In the genomic region with DNA sequence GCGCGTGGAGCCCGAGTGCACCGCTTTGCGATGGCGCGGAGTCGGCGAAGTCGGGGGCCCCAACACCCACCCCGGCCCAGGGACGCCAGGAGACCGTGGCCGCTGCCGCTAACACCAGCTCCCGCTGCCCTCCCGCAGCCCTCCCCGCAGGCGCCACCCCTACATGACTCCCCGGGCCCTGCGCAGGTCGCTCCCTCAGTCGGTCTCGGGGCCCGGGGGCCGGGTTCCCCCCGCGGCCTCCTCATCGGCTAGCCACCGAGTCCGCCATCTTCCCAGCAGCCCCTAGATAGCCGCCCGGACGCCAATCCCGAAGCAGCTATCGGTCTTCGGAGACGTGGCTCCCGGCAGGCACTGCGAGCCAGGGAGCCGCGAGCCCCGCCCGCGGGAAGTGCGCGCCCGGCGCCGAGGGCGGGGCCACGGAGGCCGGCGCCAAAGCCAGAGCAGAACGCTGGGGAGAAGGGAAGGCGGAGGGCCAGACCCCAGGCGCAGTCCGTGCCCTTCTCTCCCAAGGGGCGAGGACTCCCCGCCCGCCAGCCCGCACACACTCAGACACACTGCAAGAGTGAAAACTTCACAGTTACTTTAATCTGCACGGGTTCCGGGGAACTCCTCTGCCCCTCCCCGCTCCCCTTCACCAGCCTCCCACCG, we compare ENCODE assay signal across 8 cellular contexts. TPM values are rescaled to one million over a fixed set of nuclear protein-coding genes. Genes with fewer than 3 reads are reported as not detected.
DNase-seq lines count a peak whose midpoint lies in the region; ATAC-seq and TF ChIP-seq lines count a peak whose summit lies in the region.

A gene with protein sequence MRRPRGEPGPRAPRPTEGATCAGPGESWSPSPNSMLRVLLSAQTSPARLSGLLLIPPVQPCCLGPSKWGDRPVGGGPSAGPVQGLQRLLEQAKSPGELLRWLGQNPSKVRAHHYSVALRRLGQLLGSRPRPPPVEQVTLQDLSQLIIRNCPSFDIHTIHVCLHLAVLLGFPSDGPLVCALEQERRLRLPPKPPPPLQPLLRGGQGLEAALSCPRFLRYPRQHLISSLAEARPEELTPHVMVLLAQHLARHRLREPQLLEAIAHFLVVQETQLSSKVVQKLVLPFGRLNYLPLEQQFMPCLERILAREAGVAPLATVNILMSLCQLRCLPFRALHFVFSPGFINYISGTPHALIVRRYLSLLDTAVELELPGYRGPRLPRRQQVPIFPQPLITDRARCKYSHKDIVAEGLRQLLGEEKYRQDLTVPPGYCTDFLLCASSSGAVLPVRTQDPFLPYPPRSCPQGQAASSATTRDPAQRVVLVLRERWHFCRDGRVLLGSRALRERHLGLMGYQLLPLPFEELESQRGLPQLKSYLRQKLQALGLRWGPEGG (minus strand): TSS at position 288 of the 648 bp plus-strand sequence. CDS start 43 bp downstream, at position 245.

- no peaks in the 10 kb centered on the region for H3K9me3 Mint-ChIP-seq in activated CD4-positive, alpha-beta T cell treated with anti-CD3 and anti-CD28 coated beads for 36 hours (ENCODE audit: low read depth)
- no peaks in the 10 kb centered on the region for H3K9me3 Mint-ChIP-seq in chondrocyte (ENCODE audit: low read depth)

- peak; percentile 95 for DNase-seq in AG20443 (ENCODE audit: low spot score)
- peak; percentile 80 for DNase-seq in NCI-H510A treated with DMSO at 0.1 percent for 48 hours (lab: John Stamatoyannopoulos, UW)
- DNase-seq in activated CD4-positive, alpha-beta T cell treated with anti-CD3 and anti-CD28 coated beads for 36 hours: peak; percentile 94
- DNase-seq in chondrocyte (ENCODE audit: low spot score): no peak
- DNase-seq in kidney tubule cell (ENCODE audit: low spot score): peak; percentile 94
- peak; percentile 67 to 70 for DNase-seq in stimulated activated CD4-positive, alpha-beta T cell treated with anti-CD3 and anti-CD28 coated beads, Interleukin-1b, Interleukin-23, amount 100 ng/mL, for 1 hour (ENCODE audit: low read depth in 2 of 2)

- peaks cover 7% of the 10 kb centered on the region for H3K27me3 Mint-ChIP-seq in activated CD4-positive, alpha-beta T cell treated with anti-CD3 and anti-CD28 coated beads for 36 hours
- H3K27me3 Mint-ChIP-seq in chondrocyte (ENCODE audit: low read depth): no peaks in the 10 kb centered on the region

- CTCF ChIA-PET in activated CD4-positive, alpha-beta T cell treated with anti-CD3 and anti-CD28 coated beads for 36 hours (lab: Charles Lee): interaction anchor here (0.6 to 0.7 kb wide), 4 partner anchors 22 to 69 kb away, joined by 3 to 4 read pairs (median 3); a partner anchor contains a TSS

- H3K4me1 Mint-ChIP-seq in activated CD4-positive, alpha-beta T cell treated with anti-CD3 and anti-CD28 coated beads for 36 hours: peaks cover 43% of the 10 kb centered on the region
- peaks cover 51% of the 10 kb centered on the region for H3K4me1 Mint-ChIP-seq in chondrocyte (ENCODE audit: low read depth)

- POLR2A ChIA-PET in activated CD4-positive, alpha-beta T cell treated with anti-CD3 and anti-CD28 coated beads for 36 hours (lab: Charles Lee): interaction anchor here (0.5 to 1.0 kb wide), 4 partner anchors 8 to 149 kb away, joined by 3 to 7 read pairs (median 3); no protein-coding TSS in a partner anchor

- TF ChIP-seq POLR2A in GM19193 (IDR thresholded peaks at IDR 0.05; ENCODE audit: extremely low read depth, insufficient read depth, insufficient read length): peak; percentile 89

- H3K27ac Mint-ChIP-seq in activated CD4-positive, alpha-beta T cell treated with anti-CD3 and anti-CD28 coated beads for 36 hours: peak within 1 kb of the TSS; percentile 91
- H3K27ac Mint-ChIP-seq in chondrocyte (ENCODE audit: unreplicated experiment): peak within 1 kb of the TSS; percentile 97

- intact Hi-C loops in activated CD4-positive, alpha-beta T cell treated with anti-CD3 and anti-CD28 coated beads for 36 hours (cut with DNase I, micrococcal nuclease): loop anchor here (1.0 to 10.0 kb wide), 11 partner anchors 22 to 1366 kb away; a partner anchor contains a TSS

- peak within 1 kb of the TSS; percentile 94 for H3K4me3 Mint-ChIP-seq in activated CD4-positive, alpha-beta T cell treated with anti-CD3 and anti-CD28 coated beads for 36 hours
- H3K4me3 Mint-ChIP-seq in chondrocyte (ENCODE audit: unreplicated experiment): peak within 1 kb of the TSS; percentile 94

- peaks cover 18% of the 10 kb centered on the region for H3K36me3 Mint-ChIP-seq in activated CD4-positive, alpha-beta T cell treated with anti-CD3 and anti-CD28 coated beads for 36 hours (ENCODE audit: low read depth)
- H3K36me3 Mint-ChIP-seq in chondrocyte (ENCODE audit: low read depth): peaks cover 4% of the 10 kb centered on the region

- TF ChIP-seq CTCF in chondrocyte (IDR thresholded peaks at IDR 0.05): no peak

- ATAC-seq in HG03378 (IDR thresholded peaks at IDR 0.05; ENCODE audit: unreplicated experiment): peak; percentile 63
- peak; percentile 89 for ATAC-seq in activated CD4-positive, alpha-beta T cell treated with anti-CD3 and anti-CD28 coated beads for 36 hours

RNA-seq across cellular contexts. Expression of the gene that starts here (rescaled TPM):
- total RNA-seq in activated CD4-positive, alpha-beta T cell treated with anti-CD3 and anti-CD28 coated beads for 36 hours: 10 to 100 TPM; 56.6 to 56.7 TPM
- 83.8 to 146 TPM (median 94.0 TPM) in 3 replicates for total RNA-seq in chondrocyte
